Comparison of ENCODE assay signal across 14 cellular contexts in genomic region chr7:158350166-158350900, GRCh38.
DNase-seq lines count a peak whose midpoint lies in the region; ATAC-seq and TF ChIP-seq lines count a peak whose summit lies in the region.
"Had no signal": no experiment of that assay in that cellular context is flagged by ENCODE, and none has a peak within 500 bp of the region (broad histone marks: within the 10 kb centered on the region; RNA-seq: fewer than 3 reads in every experiment).

No MANE protein-coding gene starts in this region.

- no peaks in the 10 kb centered on the region for H3K27me3 ChIP-seq in endodermal cell (ENCODE audit: control insufficient read depth, insufficient read depth, low read length, poor library complexity, severe bottlenecking)
- no peaks in the 10 kb centered on the region for H3K27me3 ChIP-seq in trophoblast cell (ENCODE audit: insufficient read depth, low read length)
- H3K27me3 ChIP-seq: MG63 had no signal

- no peaks in the 10 kb centered on the region for H3K4me1 Mint-ChIP-seq in activated CD8-positive, alpha-beta T cell treated with anti-CD3 and anti-CD28 coated beads, Interleukin-2, amount 10 ng/mL, durations not matched to agents 7 days and 5 days (ENCODE audit: low read depth)
- H3K4me1 Mint-ChIP-seq in activated CD8-positive, alpha-beta T cell treated with anti-CD3 and anti-CD28 coated beads for 36 hours (ENCODE audit: low read depth), result no peaks in the 10 kb centered on the region
- H3K4me1 Mint-ChIP-seq in endodermal cell, result peaks cover 5% of the 10 kb centered on the region
- H3K4me1 Mint-ChIP-seq: CD4-positive, alpha-beta memory T cell had no signal

- H4K8ac ChIP-seq in trophoblast cell (ENCODE audit: low read depth, low read length), result no peak overlapping the region

- no peaks in the 10 kb centered on the region for H3K79me2 ChIP-seq in trophoblast cell (ENCODE audit: control insufficient read depth, insufficient read depth, low read length, poor library complexity)

- no peak overlapping the region for H3K4me3 Mint-ChIP-seq in activated CD8-positive, alpha-beta T cell treated with anti-CD3 and anti-CD28 coated beads, Interleukin-2, amount 10 ng/mL, durations not matched to agents 7 days and 5 days
- H3K4me3 Mint-ChIP-seq in activated CD8-positive, alpha-beta T cell treated with anti-CD3 and anti-CD28 coated beads for 36 hours, result no peak overlapping the region
- no peak overlapping the region for H3K4me3 Mint-ChIP-seq in endodermal cell
- H3K4me3 Mint-ChIP-seq: CD4-positive, alpha-beta memory T cell had no signal

- H3K27ac ChIP-seq in endodermal cell (ENCODE audit: low read depth, low read length) (no peak overlapping the region), trophoblast cell (ENCODE audit: low read depth, low read length) (no peak overlapping the region)
- H3K27ac ChIP-seq: KMS-11 had no signal

- ATAC-seq in activated CD8-positive, alpha-beta T cell treated with anti-CD3 and anti-CD28 coated beads, Interleukin-2, amount 10 ng/mL, durations not matched to agents 7 days and 5 days, result no peak
- no peak for ATAC-seq in activated CD8-positive, alpha-beta T cell treated with anti-CD3 and anti-CD28 coated beads for 36 hours

- 77 to 84% methylated on average over 5 to 12 of the region's 12 CpGs for WGBS in endodermal cell (ENCODE audit: insufficient coverage in 1 of 2, insufficient read length in 1 of 2), 2 experiments
- WGBS in trophoblast cell (ENCODE audit: extremely low coverage, insufficient coverage, insufficient read length), result no CpG with 5 or more reads among the region's 12 CpGs

- H4K91ac ChIP-seq in trophoblast cell (ENCODE audit: low read depth, low read length), result no peak overlapping the region

- TF ChIP-seq CTCF in activated CD8-positive, alpha-beta T cell treated with anti-CD3 and anti-CD28 coated beads for 36 hours (IDR thresholded peaks at IDR 0.05), result no peak
- no peak for TF ChIP-seq CTCF in endodermal cell (conservative IDR thresholded peaks at IDR 0.05)

- H2BK12ac ChIP-seq in trophoblast cell (ENCODE audit: low read length), result no peak overlapping the region

- DNase-seq in activated CD8-positive, alpha-beta T cell treated with anti-CD3 and anti-CD28 coated beads, Interleukin-2, amount 10 ng/mL, durations not matched to agents 7 days and 5 days, result peak; percentile 14
- no peak for DNase-seq in activated CD8-positive, alpha-beta T cell treated with anti-CD3 and anti-CD28 coated beads for 36 hours
- DNase-seq in endodermal cell (peak; percentile 37), retina (peak; percentile 2), HuH-7 (ENCODE audit: low spot score) (no peak), Kasumi-1 (lab: John Stamatoyannopoulos, UW) (no peak), trophoblast cell (no peak), NCI-H1436 (lab: John Stamatoyannopoulos, UW) (no peak)
- DNase-seq: 8988T; CD4-positive, alpha-beta memory T cell; MG63; NCI-H1092; NCI-H524 had no signal

- H4K12ac ChIP-seq in trophoblast cell (ENCODE audit: low read depth, low read length), result no peak overlapping the region

- H3K23ac ChIP-seq in trophoblast cell (ENCODE audit: low read length), result no peak overlapping the region

- H3K36me3 Mint-ChIP-seq in activated CD8-positive, alpha-beta T cell treated with anti-CD3 and anti-CD28 coated beads, Interleukin-2, amount 10 ng/mL, durations not matched to agents 7 days and 5 days (ENCODE audit: low read depth), result no peaks in the 10 kb centered on the region
- peaks cover 2% of the 10 kb centered on the region for H3K36me3 Mint-ChIP-seq in activated CD8-positive, alpha-beta T cell treated with anti-CD3 and anti-CD28 coated beads for 36 hours (ENCODE audit: low read depth)
- H3K36me3 Mint-ChIP-seq in endodermal cell (ENCODE audit: low read depth), result peaks cover 2% of the 10 kb centered on the region
- H3K36me3 Mint-ChIP-seq: CD4-positive, alpha-beta memory T cell had no signal

- intact Hi-C loops in activated CD8-positive, alpha-beta T cell treated with anti-CD3 and anti-CD28 coated beads for 36 hours (cut with micrococcal nuclease), result no loop called here

- POLR2A ChIA-PET in activated CD8-positive, alpha-beta T cell treated with anti-CD3 and anti-CD28 coated beads, Interleukin-2, amount 10 ng/mL, durations not matched to agents 7 days and 5 days (lab: Charles Lee), result no interaction called here
- POLR2A ChIA-PET in activated CD8-positive, alpha-beta T cell treated with anti-CD3 and anti-CD28 coated beads for 36 hours (lab: Charles Lee), result no interaction called here

- no peak overlapping the region for H3K14ac ChIP-seq in trophoblast cell (ENCODE audit: low read length)

- peaks cover 74% of the 10 kb centered on the region for H3K9me3 ChIP-seq in endodermal cell (ENCODE audit: control insufficient read depth, low read length)
- H3K9me3 ChIP-seq in trophoblast cell (ENCODE audit: insufficient read depth, low read depth, low read length), result peaks cover 15% of the 10 kb centered on the region

- H3K27ac Mint-ChIP-seq in activated CD8-positive, alpha-beta T cell treated with anti-CD3 and anti-CD28 coated beads, Interleukin-2, amount 10 ng/mL, durations not matched to agents 7 days and 5 days, result no peak overlapping the region
- H3K27ac Mint-ChIP-seq in activated CD8-positive, alpha-beta T cell treated with anti-CD3 and anti-CD28 coated beads for 36 hours, result no peak overlapping the region
- no peak overlapping the region for H3K27ac Mint-ChIP-seq in endodermal cell
- H3K27ac Mint-ChIP-seq: CD4-positive, alpha-beta memory T cell had no signal

- H3K27me3 Mint-ChIP-seq in activated CD8-positive, alpha-beta T cell treated with anti-CD3 and anti-CD28 coated beads, Interleukin-2, amount 10 ng/mL, durations not matched to agents 7 days and 5 days (ENCODE audit: low read depth), result no peaks in the 10 kb centered on the region
- peaks cover 5% of the 10 kb centered on the region for H3K27me3 Mint-ChIP-seq in activated CD8-positive, alpha-beta T cell treated with anti-CD3 and anti-CD28 coated beads for 36 hours
- H3K27me3 Mint-ChIP-seq in endodermal cell (ENCODE audit: insufficient read depth), result peaks cover 41% of the 10 kb centered on the region

- H3K9ac ChIP-seq in endodermal cell (ENCODE audit: extremely low read depth, low read length, poor library complexity, severe bottlenecking), result no peak overlapping the region
- H3K9ac ChIP-seq in trophoblast cell (ENCODE audit: low read length), result no peak overlapping the region
- H3K9ac ChIP-seq: KMS-11 had no signal

- no peak overlapping the region for H3K18ac ChIP-seq in trophoblast cell (ENCODE audit: low read length)

- no peaks in the 10 kb centered on the region for H3K36me3 ChIP-seq in endodermal cell (ENCODE audit: control insufficient read depth, insufficient read depth, low read length)
- H3K36me3 ChIP-seq in trophoblast cell (ENCODE audit: control insufficient read depth in 1 of 2, insufficient read depth in 2 of 2, low read length in 2 of 2), result no peaks in the 10 kb centered on the region
- H3K36me3 ChIP-seq: MG63 had no signal

- no peaks in the 10 kb centered on the region for H3K79me1 ChIP-seq in trophoblast cell (ENCODE audit: low read length)

- no peaks in the 10 kb centered on the region for H3K4me1 ChIP-seq in endodermal cell (ENCODE audit: control insufficient read depth, insufficient read depth, low read length)
- no peaks in the 10 kb centered on the region for H3K4me1 ChIP-seq in trophoblast cell (ENCODE audit: control insufficient read depth in 1 of 2, insufficient read depth in 2 of 2, low read length in 2 of 2)

- H2AFZ ChIP-seq in trophoblast cell (ENCODE audit: insufficient read depth, low read length, poor library complexity), result no peak overlapping the region

- H2BK5ac ChIP-seq in trophoblast cell (ENCODE audit: low read depth, low read length, poor library complexity), result no peak overlapping the region

- H3K4ac ChIP-seq in trophoblast cell (ENCODE audit: low read depth, low read length), result no peak overlapping the region

- CTCF ChIA-PET in activated CD8-positive, alpha-beta T cell treated with anti-CD3 and anti-CD28 coated beads, Interleukin-2, amount 10 ng/mL, durations not matched to agents 7 days and 5 days (lab: Charles Lee), result no interaction called here
- CTCF ChIA-PET in activated CD8-positive, alpha-beta T cell treated with anti-CD3 and anti-CD28 coated beads for 36 hours (lab: Charles Lee), result no interaction called here

- H3K4me3 ChIP-seq in endodermal cell (ENCODE audit: low read length) (no peak overlapping the region), trophoblast cell (ENCODE audit: low read depth, low read length) (no peak overlapping the region)
- H3K4me3 ChIP-seq: MG63 had no signal

- H2BK120ac ChIP-seq in trophoblast cell (ENCODE audit: insufficient read depth, low read length, poor library complexity), result no peak overlapping the region

- no peak overlapping the region for H3K4me2 ChIP-seq in trophoblast cell (ENCODE audit: low read length)
- H3K4me2 ChIP-seq: KMS-11 had no signal

- peaks cover 4% of the 10 kb centered on the region for H3K9me3 Mint-ChIP-seq in activated CD8-positive, alpha-beta T cell treated with anti-CD3 and anti-CD28 coated beads, Interleukin-2, amount 10 ng/mL, durations not matched to agents 7 days and 5 days (ENCODE audit: insufficient read depth)
- peaks cover 11% of the 10 kb centered on the region for H3K9me3 Mint-ChIP-seq in activated CD8-positive, alpha-beta T cell treated with anti-CD3 and anti-CD28 coated beads for 36 hours
- H3K9me3 Mint-ChIP-seq in endodermal cell, result peaks cover 14% of the 10 kb centered on the region

- H2AK5ac ChIP-seq in trophoblast cell (ENCODE audit: low read length), result no peak overlapping the region

Comparison
In these comparisons a context has a peak if more than half of its experiments do, and no peak if none do; other contexts are left out.
1. DNase-seq: peak in activated CD8-positive, alpha-beta T cell treated with anti-CD3 and anti-CD28 coated beads, Interleukin-2, amount 10 ng/mL, durations not matched to agents 7 days and 5 days (single experiment), endodermal cell (single experiment) and retina (single experiment); none in activated CD8-positive, alpha-beta T cell treated with anti-CD3 and anti-CD28 coated beads for 36 hours (single experiment), HuH-7 (single experiment), Kasumi-1 (0 of 2), trophoblast cell (0 of 2) and NCI-H1436 (single experiment).